ENCODE assay signal across 17 cellular contexts in the genomic region with DNA sequence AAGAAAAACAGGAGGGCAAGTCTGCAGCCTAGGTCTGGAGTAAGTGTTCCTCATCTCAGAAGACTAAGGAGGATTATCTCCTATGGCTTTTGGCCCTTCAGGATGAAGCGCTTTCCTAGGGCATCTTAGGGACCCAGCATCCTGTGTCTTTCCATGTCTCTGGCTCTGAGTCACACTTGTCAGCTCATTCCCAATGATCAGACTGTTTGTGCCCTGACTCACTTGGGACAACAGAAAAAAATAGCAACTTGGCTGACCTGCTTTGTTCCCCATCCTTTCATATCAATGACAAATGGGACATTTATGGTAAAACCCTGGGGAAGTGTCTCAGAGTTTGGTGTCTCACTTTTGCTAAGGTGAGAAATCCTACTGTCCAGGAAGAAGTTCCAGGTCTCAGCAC.
DNase-seq lines count a peak whose midpoint lies in the region; ATAC-seq and TF ChIP-seq lines count a peak whose summit lies in the region.
"Had no signal": no experiment of that assay in that cellular context is flagged by ENCODE, and none has a peak within 500 bp of the region (broad histone marks: within the 10 kb centered on the region; RNA-seq: fewer than 3 reads in every experiment).

No MANE protein-coding gene starts in this region.

- H3K79me2 ChIP-seq in OCI-LY7 (ENCODE audit: insufficient read depth, low read depth, low read length), result no peaks in the 10 kb centered on the region

- intact Hi-C loops in MCF 10A (cut with micrococcal nuclease), result no loop called here
- intact Hi-C loops in breast epithelium (cut with DNase I; ENCODE audit: low total_unique reads), result no loop called here
- intact Hi-C loops in OCI-LY7 (cut with micrococcal nuclease; ENCODE audit: unreplicated experiment), result no loop called here

- peaks cover 11% of the 10 kb centered on the region for H3K4me1 Mint-ChIP-seq in MCF 10A (ENCODE audit: insufficient read depth, unreplicated experiment)
- H3K4me1 Mint-ChIP-seq: activated CD8-positive, alpha-beta memory T cell treated with anti-CD3 and anti-CD28 coated beads, Interleukin-2, amount 10 ng/mL, durations not matched to agents 7 days and 5 days; neural progenitor cell had no signal

- no peak overlapping the region for H2AFZ ChIP-seq in OCI-LY7 (ENCODE audit: low read length)
- H2AFZ ChIP-seq: neural progenitor cell had no signal

- TF ChIP-seq CTCF in MCF 10A (IDR thresholded peaks at IDR 0.05; ENCODE audit: unreplicated experiment) (no peak), breast epithelium (IDR thresholded peaks at IDR 0.05) (no peak), foreskin keratinocyte (conservative IDR thresholded peaks at IDR 0.05) (no peak), OCI-LY7 (conservative IDR thresholded peaks at IDR 0.05; ENCODE audit: low read length) (no peak)

- no peak overlapping the region for H3K4me3 Mint-ChIP-seq in MCF 10A (ENCODE audit: unreplicated experiment)
- H3K4me3 Mint-ChIP-seq: activated CD8-positive, alpha-beta memory T cell treated with anti-CD3 and anti-CD28 coated beads, Interleukin-2, amount 10 ng/mL, durations not matched to agents 7 days and 5 days; neural progenitor cell had no signal

- CTCF ChIA-PET in MCF 10A (lab: Yijun Ruan, JAX) (no interaction called here), OCI-LY7 (lab: Charles Lee; ENCODE audit: unreplicated experiment) (no interaction called here)

- no peaks in the 10 kb centered on the region for H4K20me1 ChIP-seq in OCI-LY7 (ENCODE audit: insufficient read depth, low read length)

- H3K4me3 ChIP-seq in breast epithelium (no peak overlapping the region), OCI-LY7 (ENCODE audit: low read depth, low read length, poor library complexity, severe bottlenecking) (no peak overlapping the region)
- H3K4me3 ChIP-seq: cardiac muscle cell, heart right ventricle, neural progenitor cell had no signal

- BruUV-seq in MCF 10A (replicated peaks; lab: Mats Ljungman, UMichigan) (no TSS peak), OCI-LY7 (replicated peaks; lab: Mats Ljungman, UMichigan) (no TSS peak)

- H3K27ac ChIP-seq in breast epithelium, result no peak overlapping the region
- no peak overlapping the region for H3K27ac ChIP-seq in foreskin keratinocyte
- no peak overlapping the region for H3K27ac ChIP-seq in OCI-LY7 (ENCODE audit: low read depth, low read length, poor library complexity, severe bottlenecking)
- H3K27ac ChIP-seq: 22Rv1, cardiac muscle cell, heart right ventricle, neural progenitor cell had no signal

- H3K36me3 Mint-ChIP-seq in MCF 10A (ENCODE audit: insufficient read depth, unreplicated experiment), result no peaks in the 10 kb centered on the region
- H3K36me3 Mint-ChIP-seq: activated CD8-positive, alpha-beta memory T cell treated with anti-CD3 and anti-CD28 coated beads, Interleukin-2, amount 10 ng/mL, durations not matched to agents 7 days and 5 days; neural progenitor cell had no signal

- no peaks in the 10 kb centered on the region for H3K9me3 ChIP-seq in breast epithelium
- no peaks in the 10 kb centered on the region for H3K9me3 ChIP-seq in OCI-LY7 (ENCODE audit: low read length)
- H3K9me3 ChIP-seq: heart right ventricle had no signal

- H3K27me3 Mint-ChIP-seq in MCF 10A (ENCODE audit: insufficient read depth, unreplicated experiment), result no peaks in the 10 kb centered on the region
- H3K27me3 Mint-ChIP-seq: activated CD8-positive, alpha-beta memory T cell treated with anti-CD3 and anti-CD28 coated beads, Interleukin-2, amount 10 ng/mL, durations not matched to agents 7 days and 5 days had no signal

- no peak overlapping the region for H3K4me2 ChIP-seq in OCI-LY7 (ENCODE audit: low read length)

- H3K27me3 ChIP-seq in breast epithelium (no peaks in the 10 kb centered on the region), foreskin keratinocyte (no peaks in the 10 kb centered on the region)
- H3K27me3 ChIP-seq: cardiac muscle cell, heart right ventricle, neural progenitor cell had no signal

- POLR2A ChIA-PET in MCF 10A (lab: Yijun Ruan, JAX), result no interaction called here
- POLR2A ChIA-PET in OCI-LY7 (lab: Charles Lee), result no interaction called here

- no peaks in the 10 kb centered on the region for H3K9me3 Mint-ChIP-seq in MCF 10A (ENCODE audit: unreplicated experiment)
- H3K9me3 Mint-ChIP-seq: neural progenitor cell had no signal

- H3K4me1 ChIP-seq in breast epithelium (peaks cover 0 to 3% of the 10 kb centered on the region in 2 donors), foreskin keratinocyte (peaks cover 11% of the 10 kb centered on the region), OCI-LY7 (ENCODE audit: insufficient read depth, low read length, poor library complexity, severe bottlenecking) (no peaks in the 10 kb centered on the region)

- no peaks in the 10 kb centered on the region for H3K9me2 ChIP-seq in OCI-LY7 (ENCODE audit: insufficient read depth, low read length)

- ATAC-seq in SK-N-SH treated with all-trans-retinoic acid at 6 μM for 48 hours (peak; percentile 22; the same call in 1 of the 3 replicates), foreskin keratinocyte (peak; percentile 73), esophagus mucosa (no peak)
- ATAC-seq: activated CD8-positive, alpha-beta memory T cell treated with anti-CD3 and anti-CD28 coated beads, Interleukin-2, amount 10 ng/mL, durations not matched to agents 7 days and 5 days had no signal

- H3K27ac Mint-ChIP-seq in MCF 10A (ENCODE audit: low read depth, unreplicated experiment), result no peak overlapping the region
- H3K27ac Mint-ChIP-seq: activated CD8-positive, alpha-beta memory T cell treated with anti-CD3 and anti-CD28 coated beads, Interleukin-2, amount 10 ng/mL, durations not matched to agents 7 days and 5 days; neural progenitor cell had no signal

- no peak for TF ChIP-seq POLR2A in breast epithelium (IDR thresholded peaks at IDR 0.05)

- DNase-seq in MCF 10A (ENCODE audit: unreplicated experiment) (peak; percentile 29), breast epithelium (ENCODE audit: low spot score in 2 of 2) (no peak), foreskin keratinocyte (peak in 1 of 2 donors; percentile 55), OCI-LY7 (ENCODE audit: low spot score) (no peak), SHP77 (lab: John Stamatoyannopoulos, UW) (no peak), MV-4-11 (lab: John Stamatoyannopoulos, UW) (no peak)
- DNase-seq: activated CD8-positive, alpha-beta memory T cell treated with anti-CD3 and anti-CD28 coated beads, Interleukin-2, amount 10 ng/mL, durations not matched to agents 7 days and 5 days; activated naive CD4-positive, alpha-beta T cell; heart right ventricle; NCI-H2081; NCI-H69; stimulated activated naive CD4-positive, alpha-beta T cell had no signal

- no peaks in the 10 kb centered on the region for H3K36me3 ChIP-seq in breast epithelium
- H3K36me3 ChIP-seq in OCI-LY7 (ENCODE audit: insufficient read depth, low read length), result no peaks in the 10 kb centered on the region
- H3K36me3 ChIP-seq: cardiac muscle cell, heart right ventricle, neural progenitor cell had no signal

TF ChIP-seq in SK-N-SH treated with all-trans-retinoic acid at 6 μM for 48 hours, 23 proteins besides CTCF, POLR2A, EP300 and RAD21 (continues in another document):
- no peak for TF ChIP-seq CSRNP3 (CRISPR knock-in tag; IDR thresholded peaks at IDR 0.05)
- TF ChIP-seq, protein P1, sequence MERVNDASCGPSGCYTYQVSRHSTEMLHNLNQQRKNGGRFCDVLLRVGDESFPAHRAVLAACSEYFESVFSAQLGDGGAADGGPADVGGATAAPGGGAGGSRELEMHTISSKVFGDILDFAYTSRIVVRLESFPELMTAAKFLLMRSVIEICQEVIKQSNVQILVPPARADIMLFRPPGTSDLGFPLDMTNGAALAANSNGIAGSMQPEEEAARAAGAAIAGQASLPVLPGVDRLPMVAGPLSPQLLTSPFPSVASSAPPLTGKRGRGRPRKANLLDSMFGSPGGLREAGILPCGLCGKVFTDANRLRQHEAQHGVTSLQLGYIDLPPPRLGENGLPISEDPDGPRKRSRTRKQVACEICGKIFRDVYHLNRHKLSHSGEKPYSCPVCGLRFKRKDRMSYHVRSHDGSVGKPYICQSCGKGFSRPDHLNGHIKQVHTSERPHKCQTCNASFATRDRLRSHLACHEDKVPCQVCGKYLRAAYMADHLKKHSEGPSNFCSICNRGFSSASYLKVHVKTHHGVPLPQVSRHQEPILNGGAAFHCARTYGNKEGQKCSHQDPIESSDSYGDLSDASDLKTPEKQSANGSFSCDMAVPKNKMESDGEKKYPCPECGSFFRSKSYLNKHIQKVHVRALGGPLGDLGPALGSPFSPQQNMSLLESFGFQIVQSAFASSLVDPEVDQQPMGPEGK (CRISPR knock-in tag; IDR thresholded peaks at IDR 0.05; ENCODE audit: borderline replicate concordance), result no peak
- TF ChIP-seq, protein P2, sequence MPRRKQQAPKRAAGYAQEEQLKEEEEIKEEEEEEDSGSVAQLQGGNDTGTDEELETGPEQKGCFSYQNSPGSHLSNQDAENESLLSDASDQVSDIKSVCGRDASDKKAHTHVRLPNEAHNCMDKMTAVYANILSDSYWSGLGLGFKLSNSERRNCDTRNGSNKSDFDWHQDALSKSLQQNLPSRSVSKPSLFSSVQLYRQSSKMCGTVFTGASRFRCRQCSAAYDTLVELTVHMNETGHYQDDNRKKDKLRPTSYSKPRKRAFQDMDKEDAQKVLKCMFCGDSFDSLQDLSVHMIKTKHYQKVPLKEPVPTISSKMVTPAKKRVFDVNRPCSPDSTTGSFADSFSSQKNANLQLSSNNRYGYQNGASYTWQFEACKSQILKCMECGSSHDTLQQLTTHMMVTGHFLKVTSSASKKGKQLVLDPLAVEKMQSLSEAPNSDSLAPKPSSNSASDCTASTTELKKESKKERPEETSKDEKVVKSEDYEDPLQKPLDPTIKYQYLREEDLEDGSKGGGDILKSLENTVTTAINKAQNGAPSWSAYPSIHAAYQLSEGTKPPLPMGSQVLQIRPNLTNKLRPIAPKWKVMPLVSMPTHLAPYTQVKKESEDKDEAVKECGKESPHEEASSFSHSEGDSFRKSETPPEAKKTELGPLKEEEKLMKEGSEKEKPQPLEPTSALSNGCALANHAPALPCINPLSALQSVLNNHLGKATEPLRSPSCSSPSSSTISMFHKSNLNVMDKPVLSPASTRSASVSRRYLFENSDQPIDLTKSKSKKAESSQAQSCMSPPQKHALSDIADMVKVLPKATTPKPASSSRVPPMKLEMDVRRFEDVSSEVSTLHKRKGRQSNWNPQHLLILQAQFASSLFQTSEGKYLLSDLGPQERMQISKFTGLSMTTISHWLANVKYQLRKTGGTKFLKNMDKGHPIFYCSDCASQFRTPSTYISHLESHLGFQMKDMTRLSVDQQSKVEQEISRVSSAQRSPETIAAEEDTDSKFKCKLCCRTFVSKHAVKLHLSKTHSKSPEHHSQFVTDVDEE (CRISPR knock-in tag; IDR thresholded peaks at IDR 0.05), result no peak
